In the genomic region with DNA sequence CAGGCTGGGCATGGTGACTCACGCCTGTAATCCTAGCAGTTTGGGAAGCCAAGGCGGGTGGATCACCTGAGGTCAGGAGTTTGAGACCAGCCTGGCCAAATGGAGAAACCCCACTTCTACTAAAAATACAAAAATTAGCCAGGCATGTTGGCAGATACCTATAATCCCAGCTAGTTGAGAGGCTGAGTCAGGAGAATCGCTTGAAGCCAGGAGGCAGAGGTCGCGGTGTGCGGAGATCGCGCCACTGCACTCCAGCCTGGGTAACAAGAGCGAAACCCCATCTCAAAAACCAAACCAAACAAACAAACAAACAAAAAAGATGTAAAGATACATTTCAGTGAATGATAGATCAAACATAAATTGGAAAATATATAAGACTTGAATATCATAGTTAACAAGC, we compare ENCODE assay signal across 3 cellular contexts.
"Had no signal": no experiment of that assay in that cellular context is flagged by ENCODE, and none has a peak within 500 bp of the region (broad histone marks: within the 10 kb centered on the region; RNA-seq: fewer than 3 reads in every experiment).

No MANE protein-coding gene starts in this region.

- H3K4me3 ChIP-seq: GM12878 had no signal

- DNase-seq: GDM1, GF-D8 had no signal

- ATAC-seq: GM12878 had no signal
